16 cellular contexts compared by ENCODE assay signal in the genomic region with DNA sequence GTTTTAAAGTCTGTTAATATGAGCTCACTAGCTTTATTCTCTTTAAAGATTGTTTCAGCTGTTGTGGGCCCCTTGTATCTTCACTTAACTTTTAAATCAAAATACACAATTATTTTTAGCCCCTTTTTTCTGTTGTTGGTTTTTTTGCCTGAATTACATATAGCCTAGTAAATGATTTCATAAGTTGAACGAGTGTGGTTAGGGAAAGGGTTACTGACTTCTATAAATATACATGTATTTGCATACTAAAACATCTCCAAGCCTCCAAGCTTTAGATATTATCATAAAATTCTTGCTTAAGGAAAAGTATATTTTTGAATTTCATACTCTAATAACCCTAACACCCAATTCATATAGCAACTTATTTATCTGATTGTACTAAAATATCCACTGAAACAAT.
"Had no signal": no experiment of that assay in that cellular context is flagged by ENCODE, and none has a peak within 500 bp of the region (broad histone marks: within the 10 kb centered on the region; RNA-seq: fewer than 3 reads in every experiment).

No MANE protein-coding gene starts in this region.

- ATAC-seq: activated CD8-positive, alpha-beta T cell treated with anti-CD3 and anti-CD28 coated beads, Interleukin-2, amount 10 ng/mL, durations not matched to agents 7 days and 5 days; body of pancreas; left lobe of liver; naive thymus-derived CD4-positive, alpha-beta T cell; sciatic nerve; stimulated activated effector memory CD8-positive, alpha-beta T cell treated with anti-CD3 and anti-CD28 coated beads, Interleukin-12 subunit alpha, Interleukin-12 subunit beta, amount 100 ng/mL, for 72 hours had no signal

- DNase-seq: activated CD4-positive, alpha-beta T cell treated with anti-CD3 and anti-CD28 coated beads, Interleukin-2, amount 10 ng/mL, durations not matched to agents 7 days and 5 days; activated CD4-positive, CD25-positive, alpha-beta regulatory T cell treated with anti-CD3 and anti-CD28 coated beads, Interleukin-2, amount 50 U/mL, for 72 hours; activated CD8-positive, alpha-beta T cell treated with anti-CD3 and anti-CD28 coated beads, Interleukin-2, amount 10 ng/mL, durations not matched to agents 7 days and 5 days; activated gamma-delta T cell; anterior cingulate cortex; body of pancreas; naive thymus-derived CD4-positive, alpha-beta T cell; occipital lobe; posterior cingulate gyrus; small intestine; stimulated activated CD4-positive, alpha-beta T cell treated with anti-CD3 and anti-CD28 coated beads, Interleukin-2, amount 100 ng/mL, for 24 hours; stomach; transverse colon had no signal
